Comparison of ENCODE assay signal across 8 cellular contexts in the genomic region with DNA sequence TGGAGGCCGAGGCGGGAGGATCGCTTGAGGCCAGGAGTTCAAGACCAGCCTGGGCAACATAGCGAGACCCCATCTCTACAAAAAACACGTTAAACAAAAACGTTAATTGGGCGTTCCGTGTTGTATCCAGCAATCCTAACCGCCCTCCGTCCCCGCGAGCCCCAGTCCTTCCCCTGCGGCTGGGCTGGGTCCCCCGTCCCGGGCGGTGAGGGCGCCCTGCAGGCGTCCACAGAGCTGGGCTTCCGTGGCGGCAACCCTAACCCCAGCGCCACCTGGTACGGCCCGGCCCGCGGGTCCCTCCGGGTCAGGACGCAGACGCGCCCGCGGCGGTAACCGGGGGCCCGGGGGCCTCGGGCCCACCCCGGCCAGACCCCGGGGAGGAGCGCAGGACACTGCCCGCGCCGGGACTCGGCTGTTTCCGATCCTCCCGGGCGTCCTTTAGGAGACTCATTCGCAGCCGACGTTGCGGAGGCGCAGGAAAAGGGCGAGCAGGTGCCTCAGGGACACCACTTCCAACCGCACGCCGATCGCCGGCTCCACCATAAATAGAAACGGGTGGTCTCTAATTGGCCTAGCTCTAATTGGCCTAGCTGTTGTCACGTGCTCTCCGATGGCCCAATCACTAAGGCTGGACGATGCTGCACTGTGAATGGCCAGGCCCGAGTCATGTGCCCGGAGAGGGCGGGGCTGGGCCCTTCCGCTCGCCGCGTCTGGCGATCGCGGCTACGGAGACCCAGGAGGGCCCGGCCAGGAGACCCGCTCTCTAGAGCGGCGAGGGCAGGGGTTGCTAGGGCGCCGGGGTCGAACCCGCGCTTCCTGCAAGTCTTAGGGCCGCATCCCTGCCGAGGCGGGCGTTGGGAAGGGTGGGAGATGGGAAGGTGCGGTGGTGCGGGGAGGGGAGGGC. TPM values are rescaled to one million over a fixed set of nuclear protein-coding genes. Genes with fewer than 3 reads are reported as not detected.
A peak's percentile ranks its signal among the peaks of the same experiment; 100 is the strongest.
DNase-seq lines count a peak whose midpoint lies in the region; ATAC-seq, FAIRE-seq and TF ChIP-seq lines count a peak whose summit lies in the region.

No MANE protein-coding gene starts in this region.

- H4K20me1 ChIP-seq in hepatocyte (ENCODE audit: insufficient read depth, poor library complexity, severe bottlenecking) = no peaks in the 10 kb centered on the region

- peak overlapping the region; percentile 97 for H3K27ac ChIP-seq in hepatocyte
- peak overlapping the region; percentile 100 for H3K27ac ChIP-seq in rectal smooth muscle tissue (ENCODE audit: low read depth, low read length)
- peak overlapping the region; percentile 82 to 96 for H3K27ac ChIP-seq in aorta (ENCODE audit: low read depth in 1 of 2, low read length in 2 of 2)

- H3K4me3 ChIP-seq in astrocyte of the cerebellum (ENCODE audit: low read depth, low read length) (peak overlapping the region; percentile 74), hepatocyte (peak overlapping the region; percentile 47), rectal smooth muscle tissue (ENCODE audit: low read length) (peak overlapping the region; percentile 83), aorta (ENCODE audit: low read length in 2 of 2) (peak overlapping the region; percentile 46 to 78)

- TF ChIP-seq CTCF in astrocyte of the cerebellum (IDR thresholded peaks at IDR 0.05; ENCODE audit: low read depth, low read length, missing control alignments) (no peak), hepatocyte (IDR thresholded peaks at IDR 0.05; ENCODE audit: poor library complexity) (no peak)

- peak overlapping the region; percentile 86 for H3K4me2 ChIP-seq in hepatocyte

- H3K27me3 ChIP-seq in hepatocyte = no peaks in the 10 kb centered on the region
- H3K27me3 ChIP-seq in rectal smooth muscle tissue (ENCODE audit: control insufficient read depth, insufficient read depth, low read length) = no peaks in the 10 kb centered on the region
- H3K27me3 ChIP-seq in aorta (ENCODE audit: control insufficient read depth in 1 of 2, insufficient read depth in 2 of 2, low read length in 1 of 2) = no peaks in the 10 kb centered on the region

- peak; percentile 97 for FAIRE-seq in GM18507 (lab: Jason Lieb, UNC)

- H3K9ac ChIP-seq in rectal smooth muscle tissue (ENCODE audit: low read length) = peak overlapping the region; percentile 51

- H3K79me2 ChIP-seq in hepatocyte = no peaks in the 10 kb centered on the region

- DNase-seq in GM18507 (ENCODE audit: extremely low spot score, insufficient read length, low read depth) (peak; percentile 99), NCI-H1930 (lab: John Stamatoyannopoulos, UW) (peak; percentile 98 to 99), T-helper 22 cell (ENCODE audit: low read depth) (peak; percentile 88), astrocyte of the cerebellum (ENCODE audit: low read depth) (peak; percentile 96), hepatocyte (ENCODE audit: low spot score) (peak; percentile 98), aorta (peak; percentile 97 to 98)

- WGBS in hepatocyte (ENCODE audit: low lambda C conversion rate, missing lambda C conversion rate) = 5% methylated on average over 77 of the region's 86 CpGs
- WGBS in aorta, 2 donors = 4% methylated on average over 75 to 86 of the region's 86 CpGs

- H3K36me3 ChIP-seq in hepatocyte (replicated peaks; ENCODE audit: insufficient read depth, low read depth) (no peaks in the 10 kb centered on the region), rectal smooth muscle tissue (ENCODE audit: control insufficient read depth, insufficient read depth, low read length) (no peaks in the 10 kb centered on the region), aorta (ENCODE audit: control insufficient read depth in 1 of 2, insufficient read depth in 2 of 2, low read length in 1 of 2) (no peaks in the 10 kb centered on the region)

- peak overlapping the region; percentile 51 for H2AFZ ChIP-seq in hepatocyte

- H3K4me1 ChIP-seq in hepatocyte (ENCODE audit: insufficient read depth) = peaks cover 37% of the 10 kb centered on the region
- peaks cover 28% of the 10 kb centered on the region for H3K4me1 ChIP-seq in rectal smooth muscle tissue (ENCODE audit: control insufficient read depth, insufficient read depth, low read length)
- H3K4me1 ChIP-seq in aorta (ENCODE audit: control insufficient read depth in 1 of 2, insufficient read depth in 2 of 2, low read length in 2 of 2) = no peaks in the 10 kb centered on the region

- H3K9me2 ChIP-seq in hepatocyte (replicated peaks; ENCODE audit: insufficient read depth) = no peaks in the 10 kb centered on the region

- intact Hi-C loops in aorta (cut with DNase I) = no loop called here

- no peaks in the 10 kb centered on the region for H3K9me3 ChIP-seq in hepatocyte (ENCODE audit: low read depth)
- no peaks in the 10 kb centered on the region for H3K9me3 ChIP-seq in aorta (ENCODE audit: control insufficient read depth, low read length)

- ATAC-seq in HG02973 (IDR thresholded peaks at IDR 0.05; ENCODE audit: unreplicated experiment) (peak; percentile 90), aorta (ENCODE audit: low FRiP score) (peak; percentile 97)

- in situ Hi-C loops in astrocyte of the cerebellum (cut with HindIII; ENCODE audit: low sequenced_read_pairs) = no loop called here

RNA-seq across cellular contexts. Expression of gene CSNK1D, which starts 19.0 kb away (rescaled TPM):
- total RNA-seq in hepatocyte = 55.7 and 72.5 TPM in 2 replicates
- 152 and 193 TPM in 2 replicates for polyA plus RNA-seq in hepatocyte
- total RNA-seq in aorta = 100 to 1,000 TPM; 130 to 153 TPM
- 10 to 100 TPM; 39.9 to 73.4 TPM for polyA plus RNA-seq in aorta

RNA-seq across cellular contexts. Expression of gene CD7, which starts 24.9 kb away (rescaled TPM):
- total RNA-seq in hepatocyte (0.64 and 1.8 TPM in 2 replicates), aorta (1 to 10 TPM; 2.6 to 3.4 TPM)
- polyA plus RNA-seq in hepatocyte (7.0 and 7.8 TPM in 2 replicates), aorta (under 1 TPM; 0.33 to 0.75 TPM)

RNA-seq across cellular contexts. Expression of gene SECTM1, which starts 41.1 kb away (rescaled TPM):
- 9.3 and 9.7 TPM in 2 replicates for total RNA-seq in hepatocyte
- polyA plus RNA-seq in hepatocyte = 9.9 and 15.0 TPM in 2 replicates
- 10 to 100 TPM in 1 of 2 donors, 1 to 10 TPM in 1; 9.9 to 15.8 TPM for total RNA-seq in aorta
- polyA plus RNA-seq in aorta = 10 to 100 TPM in 1 of 2 donors, 1 to 10 TPM in 1; 4.5 to 22.5 TPM

Comparison
In these comparisons a context has a peak if more than half of its experiments do, and no peak if none do; other contexts are left out.
1. Peak in every context shown above with its lines: DNase-seq, ATAC-seq, H3K4me3 ChIP-seq and H3K27ac ChIP-seq.